21 cellular contexts compared by ENCODE assay signal in the genomic region with DNA sequence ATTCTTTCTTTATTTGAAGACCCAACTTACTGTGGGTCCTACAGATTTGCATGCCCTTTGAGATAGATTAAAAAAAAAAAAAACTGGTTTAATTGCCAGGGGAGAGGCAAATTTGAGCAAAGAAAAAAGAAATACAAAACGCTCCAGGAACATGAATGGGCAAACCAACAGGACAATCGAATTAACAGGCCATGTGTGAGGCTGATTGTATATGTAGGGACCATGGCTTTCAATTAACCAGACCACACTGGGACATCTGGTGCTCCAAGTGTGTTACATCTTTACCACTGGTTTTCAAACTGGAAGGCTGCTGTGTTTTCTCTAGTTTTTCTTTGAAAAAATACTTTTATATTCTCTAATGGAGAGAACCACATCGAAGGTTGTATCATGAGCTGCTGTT.
DNase-seq lines count a peak whose midpoint lies in the region; ATAC-seq and TF ChIP-seq lines count a peak whose summit lies in the region.
"Had no signal": no experiment of that assay in that cellular context is flagged by ENCODE, and none has a peak within 500 bp of the region (broad histone marks: within the 10 kb centered on the region; RNA-seq: fewer than 3 reads in every experiment).

No MANE protein-coding gene starts in this region.

- peak in 1 of 2 experiments; percentile 83; a peak in 2 of 4 replicates for TF ChIP-seq EP300 in SK-N-SH (IDR thresholded peaks at IDR 0.05; ENCODE audit: borderline replicate concordance in 1 of 2, low read depth in 1 of 2, low read length in 1 of 2)

- no peak overlapping the region for H4K8ac ChIP-seq in mesendoderm (ENCODE audit: low read depth, low read length)

- no peak overlapping the region for H2BK15ac ChIP-seq in mesendoderm (replicated peaks; ENCODE audit: low read depth)

- H3K9ac ChIP-seq in SK-N-SH (no peak overlapping the region), mesendoderm (ENCODE audit: low read length) (no peak overlapping the region)
- H3K9ac ChIP-seq: BLaER1 had no signal

- H3K9me2 ChIP-seq in SK-N-SH, result no peaks in the 10 kb centered on the region

- TF ChIP-seq RAD21 in SK-N-SH (IDR thresholded peaks at IDR 0.05; ENCODE audit: low read length), result 0 out of 2 replicates have a peak, but pooled peaks have one; percentile 23

- H3F3A ChIP-seq in SK-N-SH (replicated peaks; ENCODE audit: insufficient read depth), result no peaks in the 10 kb centered on the region

- DNase-seq in DMS 273 (lab: John Stamatoyannopoulos, UW; ENCODE audit: unreplicated experiment), result peak; percentile 18
- no peak for DNase-seq in DMS 273 treated with DMSO at 0.1 percent for 48 hours (lab: John Stamatoyannopoulos, UW)
- peak; percentile 38 for DNase-seq in SK-N-SH
- DNase-seq in mesendoderm, result no peak
- DNase-seq: AML-193; C1 segment of cervical spinal cord; CD4-positive, alpha-beta memory T cell; CD4-positive, CD25-positive, alpha-beta regulatory T cell; CD8-positive, alpha-beta memory T cell; COR-L47; DMS153; DMS53; DMS79; DND-41; EL; GDM1 had no signal

- H2AFZ ChIP-seq in SK-N-SH (ENCODE audit: low read depth), result no peak overlapping the region

- H3K79me1 ChIP-seq in mesendoderm (ENCODE audit: low read length), result no peaks in the 10 kb centered on the region

- no peak overlapping the region for H3K23ac ChIP-seq in mesendoderm (ENCODE audit: low read length)

- H3K27ac ChIP-seq in SK-N-SH (ENCODE audit: low read depth in 2 of 2, low read length in 1 of 2) (peak overlapping the region in 1 of 2 experiments; percentile 58; a peak in 2 of 4 replicates), mesendoderm (ENCODE audit: low read depth, low read length) (no peak overlapping the region)
- H3K27ac ChIP-seq: 22Rv1, A549, BLaER1 had no signal

- TF ChIP-seq CTCF in SK-N-SH (IDR thresholded peaks at IDR 0.05), result no peak

- H4K5ac ChIP-seq in mesendoderm (ENCODE audit: low read length), result no peak overlapping the region

- H3K4me3 ChIP-seq in SK-N-SH (ENCODE audit: low read depth in 2 of 2, low read length in 1 of 2), result no peak overlapping the region
- no peak overlapping the region for H3K4me3 ChIP-seq in mesendoderm (ENCODE audit: low read length)
- H3K4me3 ChIP-seq: A549, BLaER1, GM12878 had no signal

- H3K4ac ChIP-seq in mesendoderm (ENCODE audit: low read depth, low read length), result no peak overlapping the region

- H2BK120ac ChIP-seq in mesendoderm (ENCODE audit: low read depth, low read length), result no peak overlapping the region

- no peak overlapping the region for H3K56ac ChIP-seq in mesendoderm (ENCODE audit: low read length)

- H4K20me1 ChIP-seq in SK-N-SH (ENCODE audit: insufficient read depth), result no peaks in the 10 kb centered on the region
- H4K20me1 ChIP-seq: BLaER1 had no signal

- H3K79me2 ChIP-seq in SK-N-SH (ENCODE audit: insufficient read depth) (no peaks in the 10 kb centered on the region), mesendoderm (ENCODE audit: control insufficient read depth, insufficient read depth, low read length) (no peaks in the 10 kb centered on the region)

- no peak overlapping the region for H3K4me2 ChIP-seq in SK-N-SH
- H3K4me2 ChIP-seq in mesendoderm (ENCODE audit: low read length), result no peak overlapping the region
- H3K4me2 ChIP-seq: A549, BLaER1 had no signal

- no peak overlapping the region for H2AK5ac ChIP-seq in mesendoderm (ENCODE audit: low read length)

- H3K9me3 ChIP-seq in SK-N-SH, result no peaks in the 10 kb centered on the region
- H3K9me3 ChIP-seq: A549, BLaER1 had no signal

- no peak for ATAC-seq in GM21737 (IDR thresholded peaks at IDR 0.05; ENCODE audit: unreplicated experiment)
- ATAC-seq: A549, GM12878 had no signal

- POLR2A ChIA-PET in SK-N-SH (lab: Yijun Ruan, JAX), result no interaction called here

- H3K18ac ChIP-seq in mesendoderm (ENCODE audit: low read length), result no peak overlapping the region

- H3K36me3 ChIP-seq in SK-N-SH (replicated peaks in 1 of 2; ENCODE audit: control insufficient read depth in 1 of 2, insufficient read depth in 2 of 2, low read length in 1 of 2) (no peaks in the 10 kb centered on the region), mesendoderm (ENCODE audit: control insufficient read depth, insufficient read depth, low read length) (no peaks in the 10 kb centered on the region)
- H3K36me3 ChIP-seq: BLaER1 had no signal

- H3K27me3 ChIP-seq in SK-N-SH (ENCODE audit: insufficient read depth) (no peaks in the 10 kb centered on the region), mesendoderm (ENCODE audit: insufficient read depth, low read length, poor library complexity) (no peaks in the 10 kb centered on the region)
- H3K27me3 ChIP-seq: BLaER1 had no signal

- no peaks in the 10 kb centered on the region for H3K4me1 ChIP-seq in SK-N-SH (ENCODE audit: control insufficient read depth in 1 of 2, insufficient read depth in 2 of 2, low read depth in 1 of 2, low read length in 1 of 2)
- peaks cover 5% of the 10 kb centered on the region for H3K4me1 ChIP-seq in mesendoderm (ENCODE audit: control insufficient read depth, low read depth, low read length)
- H3K4me1 ChIP-seq: A549, BLaER1 had no signal

- H2BK5ac ChIP-seq in mesendoderm (ENCODE audit: low read length), result no peak overlapping the region

- WGBS in SK-N-SH (ENCODE audit: low lambda C conversion rate), result 2% methylated on average over 3 of the region's 3 CpGs
- whole genome bisulfite sequencing in mesendoderm (ENCODE audit: extremely low coverage, insufficient coverage, low lambda C conversion rate), result no CpG with 5 or more reads among the region's 3 CpGs

- CTCF ChIA-PET in SK-N-SH (lab: Yijun Ruan, JAX), result interaction anchor here (0.8 to 1.6 kb wide), 2 partner anchors 11 to 68 kb away, joined by 3 read pairs; no protein-coding TSS in a partner anchor

TF ChIP-seq in SK-N-SH, 30 proteins besides CTCF, POLR2A, EP300 and RAD21:
- peak; percentile 69 for TF ChIP-seq RCOR1 (IDR thresholded peaks at IDR 0.05; ENCODE audit: low read length)
- TF ChIP-seq FOSL2 (IDR thresholded peaks at IDR 0.05; ENCODE audit: borderline replicate concordance, low read depth), result no peak
- TF ChIP-seq CHD2 (IDR thresholded peaks at IDR 0.05; ENCODE audit: low read length, partially characterized antibody), result peak; percentile 67
- peak; percentile 18; the same call in 1 of the 2 replicates for TF ChIP-seq GATA2 (CRISPR knock-in tag; IDR thresholded peaks at IDR 0.05)

Comparison
In these comparisons a context has a peak if more than half of its experiments do, and no peak if none do; other contexts are left out.
1. DNase-seq: peak in DMS 273 (single experiment) and SK-N-SH (single experiment); none in DMS 273 treated with DMSO at 0.1 percent for 48 hours (single experiment) and mesendoderm (single experiment).